ENCODE assay signal across 1 cellular context in the genomic region with DNA sequence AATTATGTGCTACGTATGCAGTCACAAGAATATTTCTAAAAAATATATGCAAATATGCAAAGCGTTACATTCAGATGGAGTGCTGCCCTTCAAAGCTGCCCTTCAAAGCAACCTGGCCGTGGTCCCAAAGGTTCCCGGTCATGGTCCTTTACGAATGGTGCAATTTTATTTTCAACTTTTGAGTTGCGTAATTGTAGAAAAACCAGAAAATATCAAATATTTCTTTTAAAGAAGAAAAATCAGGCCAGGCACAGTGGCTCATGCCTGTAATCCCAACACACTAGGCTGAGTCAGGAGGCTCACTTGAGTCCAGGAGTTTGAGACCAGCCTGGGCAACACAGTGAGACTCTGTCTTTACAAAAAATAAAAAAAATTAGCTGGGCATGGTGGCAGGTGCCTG.
A peak's percentile ranks its signal among the peaks of the same experiment; 100 is the strongest.
TF ChIP-seq lines count a peak whose summit lies in the region.

No MANE protein-coding gene starts in this region.

TF ChIP-seq in IMR-90, 13 proteins besides CTCF, POLR2A, EP300 and RAD21:
- TF ChIP-seq, protein P1, sequence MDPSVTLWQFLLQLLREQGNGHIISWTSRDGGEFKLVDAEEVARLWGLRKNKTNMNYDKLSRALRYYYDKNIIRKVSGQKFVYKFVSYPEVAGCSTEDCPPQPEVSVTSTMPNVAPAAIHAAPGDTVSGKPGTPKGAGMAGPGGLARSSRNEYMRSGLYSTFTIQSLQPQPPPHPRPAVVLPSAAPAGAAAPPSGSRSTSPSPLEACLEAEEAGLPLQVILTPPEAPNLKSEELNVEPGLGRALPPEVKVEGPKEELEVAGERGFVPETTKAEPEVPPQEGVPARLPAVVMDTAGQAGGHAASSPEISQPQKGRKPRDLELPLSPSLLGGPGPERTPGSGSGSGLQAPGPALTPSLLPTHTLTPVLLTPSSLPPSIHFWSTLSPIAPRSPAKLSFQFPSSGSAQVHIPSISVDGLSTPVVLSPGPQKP (IDR thresholded peaks at IDR 0.05; ENCODE audit: borderline replicate concordance, low read depth, low read length) = no peak
- TF ChIP-seq CEBPB (IDR thresholded peaks at IDR 0.05; ENCODE audit: low read depth, low read length) (peak; percentile 66), BHLHE40 (IDR thresholded peaks at IDR 0.05; ENCODE audit: low read depth, low read length) (no peak), MXI1 (IDR thresholded peaks at IDR 0.05; ENCODE audit: borderline replicate concordance, low read depth, low read length) (no peak), FOS (IDR thresholded peaks at IDR 0.05; ENCODE audit: low read depth, low read length) (no peak)
